ENCODE assay signal across 10 cellular contexts in genomic region chr1:33641099-33641830, GRCh38.
DNase-seq lines count a peak whose midpoint lies in the region; ATAC-seq, FAIRE-seq and TF ChIP-seq lines count a peak whose summit lies in the region.
"Had no signal": no experiment of that assay in that cellular context is flagged by ENCODE, and none has a peak within 500 bp of the region (broad histone marks: within the 10 kb centered on the region; RNA-seq: fewer than 3 reads in every experiment).

No MANE protein-coding gene starts in this region.

- POLR2A ChIA-PET in activated CD4-positive, alpha-beta memory T cell treated with anti-CD3 and anti-CD28 coated beads for 36 hours (lab: Charles Lee), result no interaction called here

- peaks cover 9% of the 10 kb centered on the region for H3K27me3 Mint-ChIP-seq in activated CD4-positive, alpha-beta memory T cell treated with anti-CD3 and anti-CD28 coated beads for 36 hours

- no peak for ATAC-seq in GM18502 (IDR thresholded peaks at IDR 0.05; ENCODE audit: poor library complexity, unreplicated experiment)

- no peak overlapping the region for H3K4me3 Mint-ChIP-seq in activated CD4-positive, alpha-beta memory T cell treated with anti-CD3 and anti-CD28 coated beads for 36 hours
- H3K4me3 Mint-ChIP-seq: activated naive CD8-positive, alpha-beta T cell treated with anti-CD3 and anti-CD28 coated beads, Interleukin-2, amount 10 ng/mL, durations not matched to agents 7 days and 5 days had no signal

- H3K27ac Mint-ChIP-seq in activated CD4-positive, alpha-beta memory T cell treated with anti-CD3 and anti-CD28 coated beads for 36 hours, result no peak overlapping the region
- H3K27ac Mint-ChIP-seq: activated naive CD8-positive, alpha-beta T cell treated with anti-CD3 and anti-CD28 coated beads, Interleukin-2, amount 10 ng/mL, durations not matched to agents 7 days and 5 days had no signal

- intact Hi-C loops in activated CD4-positive, alpha-beta memory T cell treated with anti-CD3 and anti-CD28 coated beads for 36 hours (cut with micrococcal nuclease), result no loop called here

- no peaks in the 10 kb centered on the region for H3K4me1 Mint-ChIP-seq in activated CD4-positive, alpha-beta memory T cell treated with anti-CD3 and anti-CD28 coated beads for 36 hours (ENCODE audit: low read depth)
- H3K4me1 Mint-ChIP-seq: activated naive CD8-positive, alpha-beta T cell treated with anti-CD3 and anti-CD28 coated beads, Interleukin-2, amount 10 ng/mL, durations not matched to agents 7 days and 5 days had no signal

- peak; percentile 77 for FAIRE-seq in GM12892 (lab: Jason Lieb, UNC)

- peak; percentile 59 for DNase-seq in AG10803 (ENCODE audit: low read depth)
- no peak for DNase-seq in GM12892 (ENCODE audit: insufficient read length)
- peak; percentile 24 for DNase-seq in RPMI7951 (ENCODE audit: low read depth)
- DNase-seq in iPS-NIHi7 (ENCODE audit: extremely low spot score), result peak; percentile 62
- DNase-seq in NCI-H146 treated with DMSO at 0.1 percent for 48 hours (lab: John Stamatoyannopoulos, UW; ENCODE audit: unreplicated experiment), result no peak
- no peak for DNase-seq in activated CD4-positive, alpha-beta memory T cell treated with anti-CD3 and anti-CD28 coated beads for 36 hours
- no peak for DNase-seq in MV-4-11 (lab: John Stamatoyannopoulos, UW)
- DNase-seq: activated naive CD8-positive, alpha-beta T cell treated with anti-CD3 and anti-CD28 coated beads, Interleukin-2, amount 10 ng/mL, durations not matched to agents 7 days and 5 days; NCI-H2081 treated with DMSO at 0.1 percent for 48 hours had no signal

- CTCF ChIA-PET in activated CD4-positive, alpha-beta memory T cell treated with anti-CD3 and anti-CD28 coated beads for 36 hours (lab: Charles Lee), result interaction anchor here (1.2 to 1.8 kb wide), 2 partner anchors 8 to 1102 kb away, joined by 3 to 10 read pairs; no protein-coding TSS in a partner anchor

- no peak for TF ChIP-seq POLR2A in GM12892 (IDR thresholded peaks at IDR 0.05; ENCODE audit: low read depth, low read length)

- no peaks in the 10 kb centered on the region for H3K9me3 Mint-ChIP-seq in activated CD4-positive, alpha-beta memory T cell treated with anti-CD3 and anti-CD28 coated beads for 36 hours
- H3K9me3 Mint-ChIP-seq: activated naive CD8-positive, alpha-beta T cell treated with anti-CD3 and anti-CD28 coated beads, Interleukin-2, amount 10 ng/mL, durations not matched to agents 7 days and 5 days had no signal

- H3K4me3 ChIP-seq in AG10803 (ENCODE audit: low read length), result no peak overlapping the region

- TF ChIP-seq CTCF in AG10803 (conservative IDR thresholded peaks at IDR 0.05; ENCODE audit: low read length), result peak; percentile 77

- H3K36me3 Mint-ChIP-seq in activated CD4-positive, alpha-beta memory T cell treated with anti-CD3 and anti-CD28 coated beads for 36 hours, result no peaks in the 10 kb centered on the region
- H3K36me3 Mint-ChIP-seq: activated naive CD8-positive, alpha-beta T cell treated with anti-CD3 and anti-CD28 coated beads, Interleukin-2, amount 10 ng/mL, durations not matched to agents 7 days and 5 days had no signal

Comparison
In these comparisons a context has a peak if more than half of its experiments do, and no peak if none do; other contexts are left out.
1. DNase-seq: peak in AG10803 (single experiment), RPMI7951 (single experiment) and iPS-NIHi7 (single experiment); none in GM12892 (single experiment), NCI-H146 treated with DMSO at 0.1 percent for 48 hours (single experiment), activated CD4-positive, alpha-beta memory T cell treated with anti-CD3 and anti-CD28 coated beads for 36 hours (single experiment) and MV-4-11 (single experiment).